Comparison of ENCODE assay signal across 29 cellular contexts in the genomic region with DNA sequence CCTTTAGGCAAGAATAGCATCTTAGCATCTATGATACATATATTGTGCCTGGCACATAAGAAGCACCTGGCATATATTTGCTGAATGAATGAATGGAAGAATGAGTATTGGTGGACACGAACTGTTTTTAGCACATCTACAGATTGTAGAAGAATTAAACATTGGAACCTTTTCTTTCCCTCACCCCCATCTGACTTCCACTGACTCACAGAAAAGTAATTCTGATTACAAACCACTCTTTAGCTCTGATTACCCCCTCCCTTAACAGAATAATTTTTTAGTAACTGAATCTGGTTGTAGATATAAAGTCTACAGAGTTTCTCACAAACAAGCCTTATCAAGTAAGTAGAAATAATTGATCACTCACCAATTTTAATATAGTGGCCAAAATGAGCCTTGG. TPM values are rescaled to one million over a fixed set of nuclear protein-coding genes. Genes with fewer than 3 reads are reported as not detected.
DNase-seq lines count a peak whose midpoint lies in the region; ATAC-seq and TF ChIP-seq lines count a peak whose summit lies in the region.
"Had no signal": no experiment of that assay in that cellular context is flagged by ENCODE, and none has a peak within 500 bp of the region (broad histone marks: within the 10 kb centered on the region; RNA-seq: fewer than 3 reads in every experiment).

No MANE protein-coding gene starts in this region.

- ATAC-seq in IMR-90 (ENCODE audit: low read depth) (peak; percentile 86), T-cell (replicated peaks in 1 of 4) (no peak)
- ATAC-seq: upper lobe of right lung had no signal

- WGBS in IMR-90 (ENCODE audit: extremely low coverage in 2 of 2, insufficient read length in 1 of 2), 2 experiments = no CpG with 5 or more reads among the region's 1 CpG

- peak overlapping the region in 1 of 2 experiments; percentile 30; a peak in 1 of 4 replicates for H4K8ac ChIP-seq in IMR-90 (ENCODE audit: low read depth in 2 of 2, low read length in 2 of 2)

- peak; percentile 42 for DNase-seq in AG20443 (ENCODE audit: low spot score)
- peak; percentile 61 for DNase-seq in IMR-90
- peak; percentile 37 for DNase-seq in astrocyte of the spinal cord (ENCODE audit: low read depth, low spot score)
- DNase-seq in fibroblast of the aortic adventitia (ENCODE audit: low read depth) = peak; percentile 66
- DNase-seq in NCI-H187 (lab: John Stamatoyannopoulos, UW) = no peak
- no peak for DNase-seq in LoVo (ENCODE audit: low spot score)
- no peak for DNase-seq in T-cell
- DNase-seq in activated gamma-delta T cell treated with Interleukin-2 at 50 U/mL for 16 hours = no peak
- DNase-seq: ACHN; activated CD4-positive, CD25-positive, alpha-beta regulatory T cell; activated naive CD4-positive, alpha-beta T cell treated with anti-CD3 and anti-CD28 coated beads, Interleukin-2, amount 10 ng/mL, durations not matched to agents 7 days and 5 days; aorta; C1 segment of cervical spinal cord; DMS79 treated with DMSO at 0.1 percent for 48 hours; left cardiac atrium; mammary epithelial cell; NCI-H1092; NCI-H2029; NCI-H226; SIG-M5; stimulated activated CD4-positive, alpha-beta T cell treated with anti-CD3 and anti-CD28 coated beads, Interleukin-12 subunit alpha, Interleukin-12 subunit beta, amount 100 ng/mL, for 4 hours; stimulated activated CD4-positive, alpha-beta T cell treated with anti-CD3 and anti-CD28 coated beads, Interleukin-4, amount 100 ng/mL, for 1 hour; T-helper 1 cell; upper lobe of right lung had no signal

- H3K9ac ChIP-seq in IMR-90 (ENCODE audit: low read depth, low read length) = no peak overlapping the region

- H3K27me3 Mint-ChIP-seq in T-cell = peaks cover 10 to 11% of the 10 kb centered on the region in 2 donors

- no peak overlapping the region for H3K4me3 Mint-ChIP-seq in T-cell
- H3K4me3 Mint-ChIP-seq: activated naive CD4-positive, alpha-beta T cell treated with anti-CD3 and anti-CD28 coated beads, Interleukin-2, amount 10 ng/mL, durations not matched to agents 7 days and 5 days; activated T-helper 1 cell treated with anti-CD3 and anti-CD28 coated beads, Interleukin-12 subunit alpha, Interleukin-12 subunit beta, Interleukin-2, Interleukin-4 antibody, amounts not matched to agents 30 ng/mL and 10 ng/mL and 1 ng/mL, durations not matched to agents 14 hours and 24 hours and 36 hours; central memory CD8-positive, alpha-beta T cell had no signal

- peak overlapping the region; percentile 11 for H2BK5ac ChIP-seq in IMR-90 (ENCODE audit: low read depth, low read length, poor library complexity, severe bottlenecking)

- CTCF ChIA-PET in IMR-90 (lab: Yijun Ruan, JAX) = interaction anchor here (0.6 to 1.0 kb wide), 3 partner anchors 12 to 182 kb away, joined by 3 read pairs; no protein-coding TSS in a partner anchor
- CTCF ChIA-PET in T-cell (lab: Charles Lee) = no interaction called here

- H2AFZ ChIP-seq in IMR-90 (replicated peaks; ENCODE audit: low read length, poor library complexity) = no peak overlapping the region

- no peak for TF ChIP-seq POLR2A in IMR-90 (IDR thresholded peaks at IDR 0.05; ENCODE audit: low read depth, low read length)

- peaks cover 10% of the 10 kb centered on the region for H3K9me1 ChIP-seq in IMR-90 (ENCODE audit: insufficient read depth, low read length)

- H3K4me1 Mint-ChIP-seq in T-cell = no peaks in the 10 kb centered on the region
- H3K4me1 Mint-ChIP-seq: activated naive CD4-positive, alpha-beta T cell treated with anti-CD3 and anti-CD28 coated beads, Interleukin-2, amount 10 ng/mL, durations not matched to agents 7 days and 5 days; central memory CD8-positive, alpha-beta T cell had no signal

- H3K27ac ChIP-seq in IMR-90 (ENCODE audit: insufficient read depth, low read length) = no peak overlapping the region
- H3K27ac ChIP-seq: right atrium auricular region, upper lobe of right lung had no signal

- no peak overlapping the region for H2BK120ac ChIP-seq in IMR-90 (ENCODE audit: low read depth, low read length)

- H3K4me2 ChIP-seq in IMR-90 (ENCODE audit: low read depth, low read length) = peak overlapping the region; percentile 72

- peak overlapping the region; percentile 63; the same call in 1 of the 3 replicates for H2BK15ac ChIP-seq in IMR-90 (ENCODE audit: low read depth, low read length)

- intact Hi-C loops in IMR-90 (cut with micrococcal nuclease) = no loop called here

- TF ChIP-seq CTCF in IMR-90 (conservative IDR thresholded peaks at IDR 0.05; ENCODE audit: low read depth, low read length) (no peak), astrocyte of the spinal cord (IDR thresholded peaks at IDR 0.05; ENCODE audit: low read depth, low read length) (no peak), fibroblast of the aortic adventitia (IDR thresholded peaks at IDR 0.05; ENCODE audit: insufficient read depth, low read length) (no peak)

- no peaks in the 10 kb centered on the region for H3K9me3 Mint-ChIP-seq in T-cell
- H3K9me3 Mint-ChIP-seq: activated naive CD4-positive, alpha-beta T cell treated with anti-CD3 and anti-CD28 coated beads, Interleukin-2, amount 10 ng/mL, durations not matched to agents 7 days and 5 days; activated T-helper 1 cell treated with anti-CD3 and anti-CD28 coated beads, Interleukin-12 subunit alpha, Interleukin-12 subunit beta, Interleukin-2, Interleukin-4 antibody, amounts not matched to agents 30 ng/mL and 10 ng/mL and 1 ng/mL, durations not matched to agents 14 hours and 24 hours and 36 hours; central memory CD8-positive, alpha-beta T cell had no signal

- H3K9me3 ChIP-seq in IMR-90 (ENCODE audit: control insufficient read depth, insufficient read depth, low read length) = no peaks in the 10 kb centered on the region
- H3K9me3 ChIP-seq: heart left ventricle, right atrium auricular region, upper lobe of right lung had no signal

- no peak overlapping the region; the same call in 1 of the 2 replicates for H3K18ac ChIP-seq in IMR-90 (ENCODE audit: low read depth, low read length)

- no peak overlapping the region for H2AK9ac ChIP-seq in IMR-90 (replicated peaks; ENCODE audit: low read depth, low read length, poor library complexity)

- no peaks in the 10 kb centered on the region for H4K20me1 ChIP-seq in IMR-90 (ENCODE audit: insufficient read depth, low read length)

- H3K56ac ChIP-seq in IMR-90 (ENCODE audit: extremely low read depth, insufficient read depth, low read length) = no peak overlapping the region

- peaks cover 17% of the 10 kb centered on the region for H3K4me1 ChIP-seq in IMR-90 (ENCODE audit: control insufficient read depth, insufficient read depth, low read length)
- H3K4me1 ChIP-seq: upper lobe of right lung had no signal

- no peaks in the 10 kb centered on the region for H3K36me3 Mint-ChIP-seq in T-cell
- H3K36me3 Mint-ChIP-seq: activated naive CD4-positive, alpha-beta T cell treated with anti-CD3 and anti-CD28 coated beads, Interleukin-2, amount 10 ng/mL, durations not matched to agents 7 days and 5 days had no signal

- dilution Hi-C loops in IMR-90 (cut with HindIII; ENCODE audit: low sequenced_read_pairs, unreplicated experiment) = no loop called here

- peak overlapping the region; percentile 68; the same call in 1 of the 2 replicates for H3K4ac ChIP-seq in IMR-90 (ENCODE audit: low read depth, low read length)

- H4K91ac ChIP-seq in IMR-90 (ENCODE audit: insufficient read depth, low read depth, low read length) = 0 out of 2 replicates have a peak overlapping the region, but pooled peaks have one; percentile 10

- no TSS peak for BruUV-seq in IMR-90 (replicated peaks; lab: Mats Ljungman, UMichigan)

- H4K5ac ChIP-seq in IMR-90 (ENCODE audit: low read depth, low read length) = no peak overlapping the region

- H3K23ac ChIP-seq in IMR-90 (ENCODE audit: low read depth, low read length) = no peak overlapping the region

- no peak overlapping the region for H3K27ac Mint-ChIP-seq in T-cell
- H3K27ac Mint-ChIP-seq: activated naive CD4-positive, alpha-beta T cell treated with anti-CD3 and anti-CD28 coated beads, Interleukin-2, amount 10 ng/mL, durations not matched to agents 7 days and 5 days; activated T-helper 1 cell treated with anti-CD3 and anti-CD28 coated beads, Interleukin-12 subunit alpha, Interleukin-12 subunit beta, Interleukin-2, Interleukin-4 antibody, amounts not matched to agents 30 ng/mL and 10 ng/mL and 1 ng/mL, durations not matched to agents 14 hours and 24 hours and 36 hours had no signal

- POLR2A ChIA-PET in IMR-90 (lab: Charles Lee; ENCODE audit: unreplicated experiment) (no interaction called here), T-cell (lab: Charles Lee) (no interaction called here)

- TF ChIP-seq RAD21 in IMR-90 (IDR thresholded peaks at IDR 0.05; ENCODE audit: low read length) = no peak

- in situ Hi-C loops in IMR-90 (cut with MboI; ENCODE audit: low sequenced_read_pairs) = no loop called here
- in situ Hi-C loops in astrocyte of the spinal cord (cut with HindIII; ENCODE audit: low sequenced_read_pairs) = no loop called here

- H3K36me3 ChIP-seq in IMR-90 (ENCODE audit: control insufficient read depth, insufficient read depth, low read length) = no peaks in the 10 kb centered on the region
- H3K36me3 ChIP-seq: heart left ventricle, right atrium auricular region, upper lobe of right lung had no signal

- peak overlapping the region; percentile 32; the same call in 1 of the 2 replicates for H2AK5ac ChIP-seq in IMR-90 (ENCODE audit: low read depth, low read length)

- H3K79me1 ChIP-seq in IMR-90 (ENCODE audit: low read depth in 1 of 2, low read length in 2 of 2) = no peaks in the 10 kb centered on the region

- H3K27me3 ChIP-seq in IMR-90 (ENCODE audit: control insufficient read depth, insufficient read depth, low read length) = no peaks in the 10 kb centered on the region
- H3K27me3 ChIP-seq: heart left ventricle, right atrium auricular region, upper lobe of right lung had no signal

- no peak overlapping the region for H3K4me3 ChIP-seq in IMR-90 (ENCODE audit: insufficient read depth, low read depth, low read length)
- no peak overlapping the region for H3K4me3 ChIP-seq in astrocyte of the spinal cord (ENCODE audit: low read depth, low read length)
- no peak overlapping the region for H3K4me3 ChIP-seq in fibroblast of the aortic adventitia (ENCODE audit: low read depth, low read length)
- H3K4me3 ChIP-seq: right atrium auricular region, upper lobe of right lung had no signal

- peak overlapping the region; percentile 30; the same call in 1 of the 2 replicates for H2BK20ac ChIP-seq in IMR-90 (ENCODE audit: low read depth, low read length)

- H3K14ac ChIP-seq in IMR-90 (replicated peaks; ENCODE audit: low read depth, low read length) = no peak overlapping the region

RNA-seq across cellular contexts. Expression of gene SLC26A4, which starts 31.9 kb away (rescaled TPM):
- total RNA-seq in IMR-90 (2012; rRNA removed) = 0.56 and 1.1 TPM in 2 replicates
- 0.09 and 0.20 TPM in 2 replicates for polyA plus RNA-seq in IMR-90 (2012; rRNA removed)
- 0.07 TPM in 1 of 2 replicates, not detected in the other for polyA plus RNA-seq in IMR-90 (2012; cell fraction: cytosol; rRNA removed)
- 0.05 and 0.19 TPM in 2 replicates for polyA plus RNA-seq in IMR-90 (2012; cell fraction: nucleus; rRNA removed; ENCODE audit: low replicate concordance)
- 0.65 and 1.8 TPM in 2 replicates for total RNA-seq in fibroblast of the aortic adventitia (ENCODE audit: low replicate concordance)
- 1 to 10 TPM in 1 of 5 donors, under 1 TPM in 2, not detected in 2; 0.10 to 1.1 (median 0.60) TPM for total RNA-seq in T-cell
- polyA plus RNA-seq: neural cell had no signal

RNA-seq across cellular contexts. Expression of gene CBLL1, which starts 51.4 kb away (rescaled TPM):
- total RNA-seq in IMR-90 (2012; rRNA removed) (15.6 and 20.3 TPM in 2 replicates), fibroblast of the aortic adventitia (ENCODE audit: low replicate concordance) (32.0 and 32.6 TPM in 2 replicates), T-cell (10 to 100 TPM; 50.5 to 70.1 (median 61.6) TPM)
- 19.0 and 19.7 TPM in 2 replicates for polyA plus RNA-seq in IMR-90 (2012; rRNA removed)
- 4.3 and 7.1 TPM in 2 replicates for polyA plus RNA-seq in IMR-90 (2012; cell fraction: cytosol; rRNA removed)
- polyA plus RNA-seq in IMR-90 (2012; cell fraction: nucleus; rRNA removed; ENCODE audit: low replicate concordance) = 9.9 and 27.7 TPM in 2 replicates

Comparison
In these comparisons a context has a peak if more than half of its experiments do, and no peak if none do; other contexts are left out.
1. DNase-seq: peak in AG20443 (single experiment), IMR-90 (single experiment), astrocyte of the spinal cord (single experiment) and fibroblast of the aortic adventitia (single experiment); none in NCI-H187 (0 of 2), LoVo (single experiment), T-cell (0 of 34) and activated gamma-delta T cell treated with Interleukin-2 at 50 U/mL for 16 hours (single experiment).